In genomic region chr6:83707829-83708545, GRCh38 we compare ENCODE assay signal across 8 cellular contexts. TPM values are rescaled to one million over a fixed set of nuclear protein-coding genes. Genes with fewer than 3 reads are reported as not detected.
A peak's percentile ranks its signal among the peaks of the same experiment; 100 is the strongest.
DNase-seq lines count a peak whose midpoint lies in the region; FAIRE-seq and TF ChIP-seq lines count a peak whose summit lies in the region.

No MANE protein-coding gene starts in this region.

- H3K4me2 ChIP-seq in endothelial cell of umbilical vein (ENCODE audit: insufficient read depth, low read length) (peak overlapping the region; percentile 70), neural progenitor cell (peak overlapping the region; percentile 99)

- H2AFZ ChIP-seq in endothelial cell of umbilical vein (ENCODE audit: low read depth, low read length): peak overlapping the region; percentile 94
- H2AFZ ChIP-seq in neural progenitor cell (replicated peaks): peak overlapping the region; percentile 98

- H3K27ac ChIP-seq in HUES64 (ENCODE audit: low read depth, low read length): no peak overlapping the region
- no peak overlapping the region for H3K27ac ChIP-seq in endothelial cell of umbilical vein (ENCODE audit: insufficient read depth, low read depth, low read length)
- H3K27ac ChIP-seq in neural progenitor cell: no peak overlapping the region

- peaks cover 2% of the 10 kb centered on the region for H3K4me1 Mint-ChIP-seq in neural progenitor cell

- no TSS peak for BruUV-seq in endothelial cell of umbilical vein (replicated peaks; lab: Mats Ljungman, UMichigan)

- under 1% methylated on average over 53 of the region's 53 CpGs for WGBS in HUES64

- peak; percentile 37 for FAIRE-seq in endothelial cell of umbilical vein (lab: Jason Lieb, UNC)
- no peak for FAIRE-seq in GM19239 (lab: Jason Lieb, UNC)

- TF ChIP-seq CTCF in endothelial cell of umbilical vein (IDR thresholded peaks at IDR 0.05; ENCODE audit: extremely low read depth in 1 of 2, insufficient read depth in 1 of 2, low read depth in 1 of 2, low read length in 2 of 2): no peak
- TF ChIP-seq CTCF in neural progenitor cell (IDR thresholded peaks at IDR 0.05): no peak

- dilution Hi-C loops in endothelial cell of umbilical vein (cut with MboI; ENCODE audit: extremely low pct_ligation_motif_present, low sequenced_read_pairs): no loop called here

- peak overlapping the region; percentile 94 for H3K4me3 Mint-ChIP-seq in neural progenitor cell

- no peaks in the 10 kb centered on the region for H3K9me1 ChIP-seq in endothelial cell of umbilical vein (replicated peaks; ENCODE audit: control insufficient read depth, extremely low read depth, insufficient read depth, low read length)

- H3K9me3 Mint-ChIP-seq in neural progenitor cell: peaks cover 5% of the 10 kb centered on the region

- no peaks in the 10 kb centered on the region for H4K20me1 ChIP-seq in endothelial cell of umbilical vein (replicated peaks; ENCODE audit: control insufficient read depth, extremely low read depth, insufficient read depth, low read length)
- H4K20me1 ChIP-seq in neural progenitor cell (ENCODE audit: low read depth): no peaks in the 10 kb centered on the region

- CTCF ChIA-PET in endothelial cell of umbilical vein (lab: Charles Lee): interaction anchor here (1.1 to 2.5 kb wide), 2 partner anchors 9 to 93 kb away, joined by 3 to 16 read pairs; no protein-coding TSS in a partner anchor

- POLR2A ChIA-PET in endothelial cell of umbilical vein (lab: Charles Lee): no interaction called here

- H3K27me3 Mint-ChIP-seq in neural progenitor cell (ENCODE audit: insufficient read depth, low read depth): peaks cover 12% of the 10 kb centered on the region

- H3K36me3 Mint-ChIP-seq in neural progenitor cell: no peaks in the 10 kb centered on the region

- H3K9ac ChIP-seq in HUES64 (ENCODE audit: low read depth, low read length) (no peak overlapping the region), endothelial cell of umbilical vein (replicated peaks; ENCODE audit: extremely low read depth, insufficient read depth, low read length) (no peak overlapping the region), neural progenitor cell (no peak overlapping the region)

- H3K9me3 ChIP-seq in HUES64 (ENCODE audit: insufficient read depth, low read depth, low read length): peaks cover 2% of the 10 kb centered on the region; the same call in 1 of the 2 replicates
- no peaks in the 10 kb centered on the region for H3K9me3 ChIP-seq in endothelial cell of umbilical vein (replicated peaks; ENCODE audit: control insufficient read depth, insufficient read depth, low read length)
- H3K9me3 ChIP-seq in neural progenitor cell (ENCODE audit: low read depth): no peaks in the 10 kb centered on the region

- H3K36me3 ChIP-seq in HUES64 (ENCODE audit: insufficient read depth, low read length) (no peaks in the 10 kb centered on the region), endothelial cell of umbilical vein (ENCODE audit: control insufficient read depth in 2 of 2, extremely low read depth in 1 of 2, insufficient read depth in 2 of 2, low read length in 2 of 2) (no peaks in the 10 kb centered on the region), neural progenitor cell (no peaks in the 10 kb centered on the region)

- no peak overlapping the region for H3K27ac Mint-ChIP-seq in neural progenitor cell

- H3F3A ChIP-seq in neural progenitor cell (ENCODE audit: low read depth): no peaks in the 10 kb centered on the region

- H3K4me3 ChIP-seq in HUES64 (ENCODE audit: low read length) (peak overlapping the region; percentile 68), endothelial cell of umbilical vein (replicated peaks in 1 of 3; ENCODE audit: insufficient read depth in 1 of 3, low read depth in 1 of 3, low read length in 3 of 3) (peak overlapping the region; percentile 48 to 68 (median 54)), neural progenitor cell (peak overlapping the region; percentile 72)

- no peak for TF ChIP-seq POLR2A in endothelial cell of umbilical vein (IDR thresholded peaks at IDR 0.05; ENCODE audit: low read depth, low read length)

- H3K4me1 ChIP-seq in HUES64 (ENCODE audit: insufficient read depth, low read length) (no peaks in the 10 kb centered on the region), endothelial cell of umbilical vein (ENCODE audit: control insufficient read depth, extremely low read depth, insufficient read depth, low read length) (peaks cover 14% of the 10 kb centered on the region), neural progenitor cell (no peaks in the 10 kb centered on the region)

- H3K79me2 ChIP-seq in endothelial cell of umbilical vein (ENCODE audit: control insufficient read depth, insufficient read depth, low read length) (no peaks in the 10 kb centered on the region), neural progenitor cell (ENCODE audit: low read depth) (no peaks in the 10 kb centered on the region)

- intact Hi-C loops in endothelial cell of umbilical vein (cut with micrococcal nuclease): loop anchor here (2.0 to 5.0 kb wide), 4 partner anchors 109 to 513 kb away; partner anchors contain the start of gene CYB5R4

- peaks cover 74% of the 10 kb centered on the region for H3K27me3 ChIP-seq in HUES64 (ENCODE audit: insufficient read depth, low read length)
- peaks cover 9 to 30% of the 10 kb centered on the region in 2 experiments for H3K27me3 ChIP-seq in endothelial cell of umbilical vein (ENCODE audit: control insufficient read depth in 2 of 2, insufficient read depth in 2 of 2, low read length in 2 of 2)
- H3K27me3 ChIP-seq in neural progenitor cell: peaks cover 87% of the 10 kb centered on the region

- peak; percentile 65 for DNase-seq in Ammon's horn (ENCODE audit: low spot score)
- DNase-seq in endothelial cell of umbilical vein (ENCODE audit: low read depth, low spot score): peak; percentile 5
- DNase-seq in neural progenitor cell (ENCODE audit: low spot score): peak; percentile 73
- DNase-seq in GM19239 (ENCODE audit: insufficient read length, low spot score): no peak
- DNase-seq in epidermal melanocyte (ENCODE audit: insufficient read length, low spot score): no peak
- no peak for DNase-seq in NOMO-1 treated with DMSO at 0.1 percent for 48 hours (lab: John Stamatoyannopoulos, UW; ENCODE audit: unreplicated experiment)
- DNase-seq in SW 1271 (lab: John Stamatoyannopoulos, UW): no peak

TF ChIP-seq in endothelial cell of umbilical vein, 7 proteins besides CTCF, POLR2A, EP300 and RAD21:
- TF ChIP-seq EZH2 (IDR thresholded peaks at IDR 0.05; ENCODE audit: borderline replicate concordance, low read depth, low read length, severe bottlenecking) (peak; percentile 84), FOS (IDR thresholded peaks at IDR 0.05; ENCODE audit: borderline replicate concordance, insufficient read depth, low read length) (no peak), MAX (IDR thresholded peaks at IDR 0.05; ENCODE audit: insufficient read depth, insufficient read length) (no peak), JUN (IDR thresholded peaks at IDR 0.05; ENCODE audit: borderline replicate concordance, insufficient read depth, insufficient read length, low read depth) (no peak), GATA2 (IDR thresholded peaks at IDR 0.05; ENCODE audit: insufficient read depth, insufficient read length, low read depth, low read length) (no peak)

RNA-seq across cellular contexts. Expression of gene SNAP91, which starts 0.9 kb away (rescaled TPM):
- 0.35 TPM for polyA plus RNA-seq in HUES64 (2013, experiment 1 of 2)
- 0.95 TPM for polyA plus RNA-seq in HUES64 (2013, experiment 2 of 2)
- total RNA-seq in endothelial cell of umbilical vein (0.72 and 1.5 TPM in 2 replicates), neural progenitor cell (ENCODE audit: low replicate concordance) (2.8 and 3.4 TPM in 2 replicates)
- 1.3 and 1.4 TPM in 2 replicates for polyA plus RNA-seq in endothelial cell of umbilical vein
- polyA plus RNA-seq in endothelial cell of umbilical vein (2011; cell fraction: cytosol; rRNA removed): 0.79 and 1.2 TPM in 2 replicates
- polyA plus RNA-seq in endothelial cell of umbilical vein (2011; cell fraction: nucleus; rRNA removed): 3.6 and 11.6 TPM in 2 replicates
- polyA plus RNA-seq in endothelial cell of umbilical vein (2012): 0.19 and 0.39 TPM in 2 replicates
- 2.8 and 3.8 TPM in 2 replicates for polyA minus RNA-seq in endothelial cell of umbilical vein
- polyA minus RNA-seq in endothelial cell of umbilical vein (2011; cell fraction: cytosol; rRNA and poly(A)+ RNA removed): not detected
- polyA minus RNA-seq in endothelial cell of umbilical vein (2011; cell fraction: nucleus; rRNA and poly(A)+ RNA removed): 3.8 and 8.5 TPM in 2 replicates

Comparison
In these comparisons a context has a peak if more than half of its experiments do, and no peak if none do; other contexts are left out.
1. DNase-seq: peak in Ammon's horn (single experiment), endothelial cell of umbilical vein (single experiment) and neural progenitor cell (single experiment); none in GM19239 (single experiment), epidermal melanocyte (single experiment), NOMO-1 treated with DMSO at 0.1 percent for 48 hours (single experiment) and SW 1271 (0 of 2).
2. Peak in every context shown above with its lines, with median percentiles within 50 percentile points of each other: H3K4me3 ChIP-seq.